18 cellular contexts compared by ENCODE assay signal in the genomic region with DNA sequence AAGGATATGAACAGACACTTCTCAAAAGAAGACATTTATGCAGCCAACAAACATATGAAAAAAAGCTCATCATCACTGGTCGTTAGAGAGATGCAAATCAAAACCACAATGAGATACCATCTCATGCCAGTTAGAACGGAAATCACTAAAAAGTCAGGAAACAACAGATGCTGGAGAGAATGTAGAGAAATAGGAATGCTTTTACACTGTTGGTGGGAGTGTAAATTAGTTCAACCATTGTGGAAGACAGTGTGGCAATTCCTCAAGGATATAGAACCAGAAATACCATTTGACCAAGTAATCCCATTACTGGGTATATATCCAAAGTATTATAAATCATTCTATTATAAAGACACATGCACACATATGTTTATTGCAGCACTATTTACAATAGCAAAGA. TPM values are rescaled to one million over a fixed set of nuclear protein-coding genes. Genes with fewer than 3 reads are reported as not detected.
"Had no signal": no experiment of that assay in that cellular context is flagged by ENCODE, and none has a peak within 500 bp of the region (broad histone marks: within the 10 kb centered on the region; RNA-seq: fewer than 3 reads in every experiment).

No MANE protein-coding gene starts in this region.

RNA-seq across cellular contexts. Expression of a gene that starts 20.5 kb away (rescaled TPM):
- total RNA-seq: hepatocyte; kidney; left cardiac atrium; left ventricle myocardium inferior; lower lobe of right lung; mesothelial cell of epicardium; mucosa of gallbladder; myocyte; natural killer cell treated with Interleukin-12 subunit alpha and Interleukin-12 subunit beta and Interleukin-15 and Interleukin-18, amount 100 ng/mL, for 72 hours; ovary; posterior vena cava; right atrium auricular region; sigmoid colon; stomach; thoracic aorta; transverse colon; ureter had no signal
- polyA plus RNA-seq: esophagus, hepatocyte, ovary, sigmoid colon, stomach had no signal
